In genomic region chr5:54936201-54936600, GRCh38 we compare ENCODE assay signal across 26 cellular contexts. TPM values are rescaled to one million over a fixed set of nuclear protein-coding genes. Genes with fewer than 3 reads are reported as not detected.
DNase-seq lines count a peak whose midpoint lies in the region.
"Had no signal": no experiment of that assay in that cellular context is flagged by ENCODE, and none has a peak within 500 bp of the region (broad histone marks: within the 10 kb centered on the region; RNA-seq: fewer than 3 reads in every experiment).

No MANE protein-coding gene starts in this region.

- no peaks in the 10 kb centered on the region for H3K36me3 ChIP-seq in SJCRH30
- H3K36me3 ChIP-seq: BE2C, HAP-1, SJSA1 had no signal

- DNase-seq in DMS153 (lab: John Stamatoyannopoulos, UW) (peak; percentile 8), DMS153 treated with DMSO at 0.1 percent for 48 hours (lab: John Stamatoyannopoulos, UW; ENCODE audit: unreplicated experiment) (no peak), COLO668 (lab: John Stamatoyannopoulos, UW; ENCODE audit: unreplicated experiment) (peak; percentile 4), NCI-H345 (lab: John Stamatoyannopoulos, UW) (peak; percentile 32), dermis blood vessel endothelial cell (peak; percentile 31), midbrain (lab: John Stamatoyannopoulos, UW) (no peak), SJCRH30 (no peak), GDM1 (lab: John Stamatoyannopoulos, UW) (no peak)
- DNase-seq: ACHN; BE2C; CD4-positive, CD25-positive, alpha-beta regulatory T cell; DMS79 treated with DMSO at 0.1 percent for 48 hours; GOT3; HFFc6; IMR-90; KG1; NCI-H1048; NCI-H1436; NCI-H2081; NCI-H69; NK-92 treated with Interleukin-12 subunit alpha and Interleukin-12 subunit beta, amount 100 ng/mL, for 24 hours; PC-9; T-helper 2 cell had no signal

- no peaks in the 10 kb centered on the region for H3K27me3 ChIP-seq in SJCRH30
- H3K27me3 ChIP-seq: BE2C, SJSA1 had no signal

- no peak overlapping the region for H3K4me3 ChIP-seq in SJCRH30
- H3K4me3 ChIP-seq: HAP-1, PC-9, SJSA1 had no signal

- H3K9me3 ChIP-seq in SJCRH30 (replicated peaks) = no peaks in the 10 kb centered on the region
- H3K9me3 ChIP-seq: BE2C, HAP-1, SJSA1 had no signal

- H3K27ac ChIP-seq in SJCRH30 = no peak overlapping the region
- H3K27ac ChIP-seq: 22Rv1, PC-9, SJSA1 had no signal

- no peaks in the 10 kb centered on the region for H3K4me1 ChIP-seq in SJCRH30
- H3K4me1 ChIP-seq: BE2C, HAP-1, SJSA1 had no signal

RNA-seq across cellular contexts. Expression of gene ESM1, which starts 49.2 kb away (rescaled TPM):
- 54.5 and 70.8 TPM in 2 replicates for total RNA-seq in dermis blood vessel endothelial cell
- not detected in 2 replicates for total RNA-seq in SJCRH30 (2014; rRNA removed; shearing (Covaris generic))

Comparison
In these comparisons a context has a peak if more than half of its experiments do, and no peak if none do; other contexts are left out.
1. DNase-seq: peak in DMS153 (single experiment), COLO668 (single experiment), NCI-H345 (single experiment) and dermis blood vessel endothelial cell (single experiment); none in DMS153 treated with DMSO at 0.1 percent for 48 hours (single experiment), midbrain (single experiment), SJCRH30 (0 of 2) and GDM1 (single experiment).
2. RNA of gene ESM1, which starts 49.2 kb away (total RNA-seq): 54.5 to 70.8 TPM in dermis blood vessel endothelial cell; not detected in SJCRH30; every median in the first group is over 10 times any median in the second.